In the genomic region with DNA sequence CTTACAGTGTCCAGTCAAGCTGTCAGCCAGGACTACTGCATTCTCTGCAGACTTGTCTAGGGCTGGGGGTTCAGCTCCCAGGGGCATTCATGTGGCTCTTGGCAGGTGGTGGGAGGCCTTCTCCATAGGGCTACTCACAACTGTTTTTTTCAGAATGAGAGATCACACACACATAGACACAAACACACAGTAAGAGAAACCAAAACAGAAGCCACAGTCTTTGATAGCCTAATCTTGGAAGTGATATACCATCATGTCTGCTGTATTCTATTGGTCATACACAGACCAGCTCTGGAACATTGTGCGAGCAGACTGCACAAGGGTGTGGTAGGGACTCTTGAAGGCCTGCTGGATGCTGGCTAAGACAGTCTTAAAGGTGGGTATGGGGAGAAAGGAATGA, we compare ENCODE assay signal across 15 cellular contexts. TPM values are rescaled to one million over a fixed set of nuclear protein-coding genes. Genes with fewer than 3 reads are reported as not detected.
DNase-seq lines count a peak whose midpoint lies in the region; ATAC-seq, FAIRE-seq and TF ChIP-seq lines count a peak whose summit lies in the region.
"Had no signal": no experiment of that assay in that cellular context is flagged by ENCODE, and none has a peak within 500 bp of the region (broad histone marks: within the 10 kb centered on the region; RNA-seq: fewer than 3 reads in every experiment).

No MANE protein-coding gene starts in this region.

- ATAC-seq in stimulated activated naive CD8-positive, alpha-beta T cell treated with anti-CD3 and anti-CD28 coated beads, Interleukin-15, Interleukin-2, amounts not matched to agents 100 U/mL and 50 U/mL, for 24 hours: no peak
- peak; percentile 72 for ATAC-seq in GM12878
- ATAC-seq in stimulated activated naive CD8-positive, alpha-beta T cell treated with anti-CD3 and anti-CD28 coated beads, Interleukin-15, amount 100 ng/mL, for 72 hours: peak; percentile 20
- no peak for ATAC-seq in mucosa of descending colon
- ATAC-seq in HG03135 (IDR thresholded peaks at IDR 0.05; ENCODE audit: unreplicated experiment): no peak
- ATAC-seq: A549, GM23338 had no signal

- SMC1A ChIA-PET in GM12878 (lab: Charles Lee; ENCODE audit: uncharacterized antibody, unreplicated experiment): interaction anchor here (1.2 to 3.7 kb wide), 4 partner anchors 8 to 35 kb away, joined by 3 to 24 read pairs (median 6); no protein-coding TSS in a partner anchor

- intact Hi-C loops in GM12878 (cut with micrococcal nuclease; ENCODE audit: unreplicated experiment): no loop called here
- intact Hi-C loops in mucosa of descending colon (cut with DNase I, micrococcal nuclease): no loop called here

- H4K20me1 ChIP-seq in GM12878 (ENCODE audit: control insufficient read depth, insufficient read depth): no peaks in the 10 kb centered on the region

- no peak overlapping the region for H3K4me2 ChIP-seq in GM12878 (ENCODE audit: control insufficient read depth, insufficient read depth)
- H3K4me2 ChIP-seq: A549, GM23338 had no signal

- peak overlapping the region; percentile 37 for H3K27ac Mint-ChIP-seq in stimulated activated naive CD8-positive, alpha-beta T cell treated with anti-CD3 and anti-CD28 coated beads, Interleukin-15, Interleukin-2, amounts not matched to agents 100 ng/mL and 50 ng/mL, for 24 hours
- H3K27ac Mint-ChIP-seq in stimulated activated naive CD8-positive, alpha-beta T cell treated with anti-CD3 and anti-CD28 coated beads, Interleukin-15, amount 100 ng/mL, for 72 hours: no peak overlapping the region
- H3K27ac Mint-ChIP-seq: GM23338, IgD-negative memory B cell had no signal

- POLR2A ChIA-PET in GM12878 (lab: Charles Lee): interaction anchor here (1.4 to 1.8 kb wide), 3 partner anchors 8 to 14 kb away, joined by 4 to 8 read pairs (median 4); no protein-coding TSS in a partner anchor

- H2AFZ ChIP-seq in GM12878 (ENCODE audit: control insufficient read depth, low read depth, low read length): no peak overlapping the region
- H2AFZ ChIP-seq: GM23338 had no signal

- H3K4me1 ChIP-seq in GM12878 (ENCODE audit: control insufficient read depth, insufficient read depth, low read length) (no peaks in the 10 kb centered on the region), mucosa of descending colon (ENCODE audit: low read depth) (no peaks in the 10 kb centered on the region)
- H3K4me1 ChIP-seq: A549 had no signal

- H3K4me3 ChIP-seq in NB4 (ENCODE audit: low read depth, low read length): no peak overlapping the region
- H3K4me3 ChIP-seq in GM12878: no peak overlapping the region
- no peak overlapping the region for H3K4me3 ChIP-seq in mucosa of descending colon
- H3K4me3 ChIP-seq: A549, GM23338 had no signal

- DNase-seq in stimulated activated naive CD8-positive, alpha-beta T cell treated with anti-CD3 and anti-CD28 coated beads, Interleukin-15, Interleukin-2, amounts not matched to agents 100 U/mL and 50 U/mL, for 24 hours: no peak
- DNase-seq in NB4 (ENCODE audit: low read depth) (peak; percentile 50), GM12878 (ENCODE audit: low read depth, low spot score) (no peak), mucosa of descending colon (no peak), D341Med (ENCODE audit: low spot score) (no peak)
- no peak for DNase-seq in stimulated activated naive CD8-positive, alpha-beta T cell treated with anti-CD3 and anti-CD28 coated beads, Interleukin-15, amount 100 ng/mL, for 72 hours
- DNase-seq: CD4-positive, CD25-positive, alpha-beta regulatory T cell; DMS 273 treated with DMSO at 0.1 percent for 48 hours; H7 had no signal

- in situ Hi-C loops in GM12878 (cut with MboI): no loop called here

- H3K4me3 Mint-ChIP-seq in stimulated activated naive CD8-positive, alpha-beta T cell treated with anti-CD3 and anti-CD28 coated beads, Interleukin-15, Interleukin-2, amounts not matched to agents 100 ng/mL and 50 ng/mL, for 24 hours: no peak overlapping the region
- H3K4me3 Mint-ChIP-seq in stimulated activated naive CD8-positive, alpha-beta T cell treated with anti-CD3 and anti-CD28 coated beads, Interleukin-15, amount 100 ng/mL, for 72 hours: no peak overlapping the region
- H3K4me3 Mint-ChIP-seq: CD4-positive, CD25-positive, alpha-beta regulatory T cell; GM23338; IgD-negative memory B cell had no signal

- TF ChIP-seq EP300 in GM12878 (IDR thresholded peaks at IDR 0.05; ENCODE audit: borderline replicate concordance in 1 of 2, control insufficient read depth in 1 of 2, low read depth in 2 of 2, low read length in 2 of 2): no peak

- H3K27me3 ChIP-seq in GM12878 (replicated peaks in 1 of 2; ENCODE audit: control insufficient read depth in 2 of 2, insufficient read depth in 2 of 2, low read length in 1 of 2): no peaks in the 10 kb centered on the region

- TF ChIP-seq CTCF in NB4 (IDR thresholded peaks at IDR 0.05; ENCODE audit: low read depth, low read length) (no peak), GM12878 (IDR thresholded peaks at IDR 0.05 in 2 of 3, conservative IDR thresholded peaks at IDR 0.05 in 1 of 3; ENCODE audit: control insufficient read depth in 2 of 3, extremely low read depth in 1 of 3, insufficient read depth in 1 of 3, low read depth in 3 of 3, low read length in 3 of 3) (no peak), mucosa of descending colon (IDR thresholded peaks at IDR 0.05) (no peak)

- H3K27ac ChIP-seq in GM12878 (ENCODE audit: control insufficient read depth, insufficient read depth): no peak overlapping the region
- H3K27ac ChIP-seq: A549 had no signal

- no TSS peak for BruUV-seq in GM12878 (replicated peaks; lab: Mats Ljungman, UMichigan)

- H3K4me1 Mint-ChIP-seq in stimulated activated naive CD8-positive, alpha-beta T cell treated with anti-CD3 and anti-CD28 coated beads, Interleukin-15, Interleukin-2, amounts not matched to agents 100 ng/mL and 50 ng/mL, for 24 hours (ENCODE audit: low read depth): peaks cover 7% of the 10 kb centered on the region
- peaks cover 13% of the 10 kb centered on the region for H3K4me1 Mint-ChIP-seq in stimulated activated naive CD8-positive, alpha-beta T cell treated with anti-CD3 and anti-CD28 coated beads, Interleukin-15, amount 100 ng/mL, for 72 hours
- H3K4me1 Mint-ChIP-seq: CD4-positive, CD25-positive, alpha-beta regulatory T cell had no signal

- H3K9me3 ChIP-seq in GM12878 (replicated peaks; ENCODE audit: control insufficient read depth, insufficient read depth, low read length) (no peaks in the 10 kb centered on the region), mucosa of descending colon (no peaks in the 10 kb centered on the region)
- H3K9me3 ChIP-seq: A549 had no signal

- no peak for FAIRE-seq in GM12878 (lab: Jason Lieb, UNC)
- FAIRE-seq: A549, GM18507 had no signal

- RAD21 ChIA-PET in GM12878 (lab: Charles Lee; ENCODE audit: unreplicated experiment): interaction anchor here (0.7 to 1.0 kb wide), 3 partner anchors 8 to 54 kb away, joined by 3 to 5 read pairs (median 3); no protein-coding TSS in a partner anchor

- TF ChIP-seq POLR2A in NB4 (IDR thresholded peaks at IDR 0.05; ENCODE audit: extremely low read depth, insufficient read length) (no peak), GM12878 (IDR thresholded peaks at IDR 0.05; ENCODE audit: low read depth, low read length) (no peak)

- TF ChIP-seq RAD21 in GM12878 (IDR thresholded peaks at IDR 0.05; ENCODE audit: insufficient read depth, low read depth, low read length): no peak

- CTCF ChIA-PET in GM12878 (lab: Yijun Ruan, JAX): interaction anchor here (1.2 to 2.9 kb wide), 3 partner anchors 8 to 1058 kb away, joined by 3 to 12 read pairs (median 7); no protein-coding TSS in a partner anchor

- H3K9ac ChIP-seq in GM12878 (ENCODE audit: control insufficient read depth, insufficient read depth, low read length): no peak overlapping the region

- H3K27me3 Mint-ChIP-seq in stimulated activated naive CD8-positive, alpha-beta T cell treated with anti-CD3 and anti-CD28 coated beads, Interleukin-15, Interleukin-2, amounts not matched to agents 100 ng/mL and 50 ng/mL, for 24 hours: no peaks in the 10 kb centered on the region
- no peaks in the 10 kb centered on the region for H3K27me3 Mint-ChIP-seq in stimulated activated naive CD8-positive, alpha-beta T cell treated with anti-CD3 and anti-CD28 coated beads, Interleukin-15, amount 100 ng/mL, for 72 hours
- H3K27me3 Mint-ChIP-seq: IgD-negative memory B cell had no signal

- H3K9me3 Mint-ChIP-seq in stimulated activated naive CD8-positive, alpha-beta T cell treated with anti-CD3 and anti-CD28 coated beads, Interleukin-15, Interleukin-2, amounts not matched to agents 100 ng/mL and 50 ng/mL, for 24 hours: no peaks in the 10 kb centered on the region
- H3K9me3 Mint-ChIP-seq in stimulated activated naive CD8-positive, alpha-beta T cell treated with anti-CD3 and anti-CD28 coated beads, Interleukin-15, amount 100 ng/mL, for 72 hours: no peaks in the 10 kb centered on the region
- H3K9me3 Mint-ChIP-seq: CD4-positive, CD25-positive, alpha-beta regulatory T cell; IgD-negative memory B cell had no signal

- H3K36me3 Mint-ChIP-seq in stimulated activated naive CD8-positive, alpha-beta T cell treated with anti-CD3 and anti-CD28 coated beads, Interleukin-15, Interleukin-2, amounts not matched to agents 100 ng/mL and 50 ng/mL, for 24 hours (ENCODE audit: low read depth): no peaks in the 10 kb centered on the region
- H3K36me3 Mint-ChIP-seq: CD4-positive, CD25-positive, alpha-beta regulatory T cell; IgD-negative memory B cell had no signal

- 85% methylated on average over 1 of the region's 1 CpG for WGBS in GM12878 (ENCODE audit: insufficient coverage, insufficient replicate concordance, low lambda C conversion rate, missing lambda C conversion rate)

- no peaks in the 10 kb centered on the region for H3K36me3 ChIP-seq in GM12878 (ENCODE audit: control insufficient read depth in 2 of 2, insufficient read depth in 2 of 2, low read length in 1 of 2)
- H3K36me3 ChIP-seq in mucosa of descending colon (ENCODE audit: low read depth): no peaks in the 10 kb centered on the region

- no peaks in the 10 kb centered on the region; the same call in none of the 2 replicates for H3K79me2 ChIP-seq in GM12878 (ENCODE audit: control insufficient read depth, insufficient read depth, low read length)

RNA-seq across cellular contexts. Expression of gene TMEM170B, which starts 13.5 kb away (rescaled TPM):
- total RNA-seq in GM12878 (2013; cell fraction: nucleolus; rRNA removed): 3.6 TPM in 2 replicates
- total RNA-seq in GM12878 (2014; rRNA removed) (4.7 and 6.0 TPM in 2 replicates), GM12878 (2014; rRNA removed; fragmentation: Illumina TruSeq; extraction: Trizol) (5.5 and 5.9 TPM in 2 replicates), GM12878 (2021) (6.0 and 6.2 TPM in 2 replicates), mucosa of descending colon (1 to 10 TPM in 2 of 3 donors, under 1 TPM in 1; 0.98 to 9.0 (median 2.0) TPM)
- 2.2 TPM for polyA plus RNA-seq in GM12878 (2011; ENCODE audit: low read depth)
- polyA plus RNA-seq in GM12878 (2011; rRNA removed) (10.3 and 18.0 TPM in 2 replicates), GM12878 (2014; fragmentation: Illumina TruSeq; extraction: Trizol) (6.3 and 9.2 TPM in 2 replicates), GM12878 (2014; fragmentation: Nextera tagmentation; extraction: Ambion mirVana) (1 to 10 TPM; 1.6 to 1.8 TPM), GM12878 (2014; rRNA removed) (3.1 and 3.8 TPM in 2 replicates), GM12878 (2016; fragmentation: Nextera tagmentation; extraction: Ambion mirVana) (1 to 10 TPM in 1 of 2 experiments, under 1 TPM in 1; 0.38 to 1.6 TPM)
- 3.3 and 3.7 TPM in 2 replicates for polyA plus RNA-seq in GM12878 (2011; cell fraction: cytosol; rRNA removed)
- polyA plus RNA-seq in GM12878 (2011; cell fraction: nucleus; rRNA removed): 4.2 TPM in 2 replicates
- 3.9 and 4.2 TPM in 2 replicates for polyA plus RNA-seq in GM12878 (2012)
- 12.0 and 17.3 TPM in 2 replicates for polyA minus RNA-seq in GM12878 (2011; rRNA and poly(A)+ RNA removed)
- 4.7 and 6.0 TPM in 2 replicates for polyA minus RNA-seq in GM12878 (2011; cell fraction: cytosol; rRNA and poly(A)+ RNA removed)
- polyA minus RNA-seq in GM12878 (2011; cell fraction: nucleus; rRNA and poly(A)+ RNA removed): 5.8 and 8.3 TPM in 2 replicates

Comparison
In these comparisons a context has a peak if more than half of its experiments do, and no peak if none do; other contexts are left out.
1. ATAC-seq: peak in GM12878 (single experiment) and stimulated activated naive CD8-positive, alpha-beta T cell treated with anti-CD3 and anti-CD28 coated beads, Interleukin-15, amount 100 ng/mL, for 72 hours (single experiment); none in stimulated activated naive CD8-positive, alpha-beta T cell treated with anti-CD3 and anti-CD28 coated beads, Interleukin-15, Interleukin-2, amounts not matched to agents 100 U/mL and 50 U/mL, for 24 hours (single experiment), mucosa of descending colon (single experiment) and HG03135 (single experiment).